ENCODE assay signal across 1 cellular context in genomic region chr3:48014358-48014757, GRCh38.
TF ChIP-seq lines count a peak whose summit lies in the region.

No MANE protein-coding gene starts in this region.

TF ChIP-seq in K562, 482 proteins besides CTCF, POLR2A, EP300 and RAD21:
- TF ChIP-seq HDGF (IDR thresholded peaks at IDR 0.05) (peak; percentile 39; the same call in 1 of the 2 replicates), PCBP2 (IDR thresholded peaks at IDR 0.05; ENCODE audit: low read depth, low read length, poor library complexity, severe bottlenecking) (no peak)
